In genomic region chr11:64880240-64881001, GRCh38 we compare ENCODE assay signal across 10 cellular contexts. TPM values are rescaled to one million over a fixed set of nuclear protein-coding genes. Genes with fewer than 3 reads are reported as not detected.
A peak's percentile ranks its signal among the peaks of the same experiment; 100 is the strongest.
DNase-seq lines count a peak whose midpoint lies in the region; ATAC-seq and TF ChIP-seq lines count a peak whose summit lies in the region.
"Had no signal": no experiment of that assay in that cellular context is flagged by ENCODE, and none has a peak within 500 bp of the region (broad histone marks: within the 10 kb centered on the region; RNA-seq: fewer than 3 reads in every experiment).

No MANE protein-coding gene starts in this region.

- H3K4me3 ChIP-seq in CD4-positive, alpha-beta memory T cell (ENCODE audit: low read length in 2 of 2): peak overlapping the region; percentile 45 to 73
- peak overlapping the region; percentile 38; the same call in 1 of the 2 replicates for H3K4me3 ChIP-seq in MM.1S (ENCODE audit: low read length)
- no peak overlapping the region for H3K4me3 ChIP-seq in parathyroid adenoma (ENCODE audit: low read depth, low read length)
- no peak overlapping the region for H3K4me3 ChIP-seq in smooth muscle cell
- H3K4me3 ChIP-seq: hepatocyte had no signal

- no peaks in the 10 kb centered on the region for H3K36me3 ChIP-seq in CD4-positive, alpha-beta memory T cell (ENCODE audit: insufficient read depth, low read length)
- no peaks in the 10 kb centered on the region for H3K36me3 ChIP-seq in MM.1S (replicated peaks; ENCODE audit: insufficient read depth, low read length)
- H3K36me3 ChIP-seq in parathyroid adenoma (ENCODE audit: control insufficient read depth, insufficient read depth, low read length): no peaks in the 10 kb centered on the region
- H3K36me3 ChIP-seq in smooth muscle cell (ENCODE audit: low read depth): no peaks in the 10 kb centered on the region

- H3K4me2 ChIP-seq in MM.1S (ENCODE audit: low read depth, low read length): peak overlapping the region; percentile 77
- no peak overlapping the region for H3K4me2 ChIP-seq in parathyroid adenoma (ENCODE audit: low read length)
- H3K4me2 ChIP-seq in smooth muscle cell: no peak overlapping the region

- H3K79me2 ChIP-seq in MM.1S (ENCODE audit: low read length): peaks cover 28% of the 10 kb centered on the region
- no peaks in the 10 kb centered on the region for H3K79me2 ChIP-seq in parathyroid adenoma
- H3K79me2 ChIP-seq in smooth muscle cell (ENCODE audit: low read depth): peaks cover 28% of the 10 kb centered on the region

- peak in 3 of 5 donors; percentile 45 to 60 (median 55) for DNase-seq in CD4-positive, alpha-beta memory T cell
- peak; percentile 66 for DNase-seq in MM.1S
- DNase-seq in smooth muscle cell (lab: John Stamatoyannopoulos, UW; ENCODE audit: unreplicated experiment): no peak
- DNase-seq in HuH-7 (ENCODE audit: low spot score): no peak
- DNase-seq in epidermal melanocyte (ENCODE audit: insufficient read length, low spot score): no peak

- H3K4me1 ChIP-seq in CD4-positive, alpha-beta memory T cell (ENCODE audit: insufficient read depth, low read length): peaks cover 50% of the 10 kb centered on the region
- peaks cover 30% of the 10 kb centered on the region for H3K4me1 ChIP-seq in MM.1S (ENCODE audit: low read length)
- H3K4me1 ChIP-seq in parathyroid adenoma: peaks cover 6% of the 10 kb centered on the region
- peaks cover 16% of the 10 kb centered on the region for H3K4me1 ChIP-seq in smooth muscle cell (ENCODE audit: low read depth)

- intact Hi-C loops in CD4-positive, alpha-beta memory T cell (cut with micrococcal nuclease): no loop called here

- H3F3A ChIP-seq in MM.1S (ENCODE audit: insufficient read depth, low read length) (peaks cover 16% of the 10 kb centered on the region), smooth muscle cell (ENCODE audit: low read depth) (no peaks in the 10 kb centered on the region)

- H3K27ac ChIP-seq in CD4-positive, alpha-beta memory T cell (ENCODE audit: low read depth, low read length): peak overlapping the region; percentile 92
- no peak overlapping the region for H3K27ac ChIP-seq in MM.1S (ENCODE audit: low read length)
- H3K27ac ChIP-seq in cingulate gyrus (ENCODE audit: low read depth, low read length): peak overlapping the region; percentile 39
- peak overlapping the region; percentile 36 for H3K27ac ChIP-seq in parathyroid adenoma
- no peak overlapping the region for H3K27ac ChIP-seq in smooth muscle cell (ENCODE audit: low read depth)

- H3K9me3 ChIP-seq in CD4-positive, alpha-beta memory T cell (ENCODE audit: control insufficient read depth in 1 of 2, low read length in 2 of 2): no peaks in the 10 kb centered on the region
- H3K9me3 ChIP-seq in MM.1S (replicated peaks; ENCODE audit: insufficient read depth, low read length) (no peaks in the 10 kb centered on the region), parathyroid adenoma (ENCODE audit: control insufficient read depth, low read length) (no peaks in the 10 kb centered on the region), smooth muscle cell (replicated peaks; ENCODE audit: low read depth) (no peaks in the 10 kb centered on the region)

- H3K9ac ChIP-seq in MM.1S (ENCODE audit: low read length): no peak overlapping the region
- H3K9ac ChIP-seq in parathyroid adenoma: no peak overlapping the region
- H3K9ac ChIP-seq in smooth muscle cell (ENCODE audit: low read depth): no peak overlapping the region

- H4K20me1 ChIP-seq in MM.1S (ENCODE audit: insufficient read depth, low read length) (no peaks in the 10 kb centered on the region), smooth muscle cell (ENCODE audit: low read depth) (peaks cover 25% of the 10 kb centered on the region)

- peaks cover 32 to 76% (median 40%) of the 10 kb centered on the region in 4 donors for H3K4me1 Mint-ChIP-seq in CD4-positive, alpha-beta memory T cell

- H3K27ac Mint-ChIP-seq in CD4-positive, alpha-beta memory T cell: peak overlapping the region; percentile 96 to 98 (median 97)

- H3K9me2 ChIP-seq in MM.1S (replicated peaks; ENCODE audit: insufficient read depth, low read length): no peaks in the 10 kb centered on the region

- no peak for TF ChIP-seq CTCF in MM.1S (IDR thresholded peaks at IDR 0.05; ENCODE audit: low read length)
- TF ChIP-seq CTCF in parathyroid adenoma (IDR thresholded peaks at IDR 0.05): no peak
- TF ChIP-seq CTCF in smooth muscle cell (IDR thresholded peaks at IDR 0.05; ENCODE audit: borderline replicate concordance, insufficient read depth, poor library complexity, severe bottlenecking): no peak

- no peak for ATAC-seq in HG03378 (IDR thresholded peaks at IDR 0.05; ENCODE audit: unreplicated experiment)

- CTCF ChIA-PET in CD4-positive, alpha-beta memory T cell (lab: Charles Lee; ENCODE audit: partially characterized antibody): interaction anchor here (0.6 to 29.4 kb wide), 3 partner anchors 14 to 192 kb away, joined by 3 to 1245 read pairs (median 29); partner anchors contain the start of gene CDC42BPG

- POLR2A ChIA-PET in CD4-positive, alpha-beta memory T cell (lab: Charles Lee; ENCODE audit: partially characterized antibody): interaction anchor here (0.7 to 31.5 kb wide), 9 partner anchors 8 to 255 kb away, joined by 3 to 2105 read pairs (median 4); partner anchors contain the start of genes CDC42BPG, SF1 and TM7SF2

- H3K4me3 Mint-ChIP-seq in CD4-positive, alpha-beta memory T cell: peak overlapping the region; percentile 77 to 99 (median 96)

- H2AFZ ChIP-seq in MM.1S (ENCODE audit: low read length) (no peak overlapping the region), parathyroid adenoma (no peak overlapping the region), smooth muscle cell (ENCODE audit: low read depth) (no peak overlapping the region)
- H2AFZ ChIP-seq: hepatocyte had no signal

- H3K9me3 Mint-ChIP-seq in CD4-positive, alpha-beta memory T cell: peaks cover 0 to 13% (median 0%) of the 10 kb centered on the region in 8 donors

- 86% methylated on average over 14 of the region's 14 CpGs for WGBS in smooth muscle cell (ENCODE audit: low lambda C conversion rate)

- peaks cover 15 to 29% of the 10 kb centered on the region in 2 donors for H3K36me3 Mint-ChIP-seq in CD4-positive, alpha-beta memory T cell

- H3K27me3 ChIP-seq in CD4-positive, alpha-beta memory T cell (ENCODE audit: insufficient read depth, low read length): no peaks in the 10 kb centered on the region
- peaks cover 39% of the 10 kb centered on the region for H3K27me3 ChIP-seq in MM.1S (replicated peaks; ENCODE audit: insufficient read depth, low read length)
- no peaks in the 10 kb centered on the region for H3K27me3 ChIP-seq in parathyroid adenoma (ENCODE audit: control insufficient read depth, insufficient read depth, low read length)
- no peaks in the 10 kb centered on the region for H3K27me3 ChIP-seq in smooth muscle cell (ENCODE audit: low read depth)
- H3K27me3 ChIP-seq: hepatocyte had no signal

- no peaks in the 10 kb centered on the region for H3K27me3 Mint-ChIP-seq in CD4-positive, alpha-beta memory T cell

RNA-seq across cellular contexts. Expression of gene EHD1, which starts 2.0 kb away (rescaled TPM):
- total RNA-seq in CD4-positive, alpha-beta memory T cell: 100 to 1,000 TPM; 268 to 279 TPM
- polyA plus RNA-seq in CD4-positive, alpha-beta memory T cell: 100 to 1,000 TPM; 125 to 200 TPM
- total RNA-seq in smooth muscle cell: 30.9 and 59.8 TPM in 2 replicates
- 42.8 and 46.7 TPM in 2 replicates for polyA plus RNA-seq in smooth muscle cell

RNA-seq across cellular contexts. Expression of gene CDC42BPG, which starts 36.0 kb away (rescaled TPM):
- 1 to 10 TPM; 6.2 to 9.0 TPM for total RNA-seq in CD4-positive, alpha-beta memory T cell
- polyA plus RNA-seq in CD4-positive, alpha-beta memory T cell: under 1 TPM in 1 of 2 donors, not detected in 1; 0.62 TPM
- 3.0 and 4.7 TPM in 2 replicates for total RNA-seq in smooth muscle cell
- 1.7 and 5.9 TPM in 2 replicates for polyA plus RNA-seq in smooth muscle cell

RNA-seq across cellular contexts. Expression of gene ATG2A, which starts 36.6 kb away (rescaled TPM):
- total RNA-seq in CD4-positive, alpha-beta memory T cell: 10 to 100 TPM; 45.7 to 47.3 TPM
- 1 to 10 TPM; 4.1 to 6.3 TPM for polyA plus RNA-seq in CD4-positive, alpha-beta memory T cell
- total RNA-seq in smooth muscle cell: 4.8 and 4.9 TPM in 2 replicates
- 6.2 and 8.6 TPM in 2 replicates for polyA plus RNA-seq in smooth muscle cell

RNA-seq across cellular contexts. Expression of gene PPP2R5B, which starts 44.1 kb away (rescaled TPM):
- 10 to 100 TPM; 14.0 to 15.8 TPM for total RNA-seq in CD4-positive, alpha-beta memory T cell
- polyA plus RNA-seq in CD4-positive, alpha-beta memory T cell: 1 to 10 TPM; 5.6 to 8.8 TPM
- 14.9 and 20.7 TPM in 2 replicates for total RNA-seq in smooth muscle cell
- polyA plus RNA-seq in smooth muscle cell: 32.7 and 36.6 TPM in 2 replicates

RNA-seq across cellular contexts. Expression of gene GPHA2, which starts 55.3 kb away (rescaled TPM):
- total RNA-seq in CD4-positive, alpha-beta memory T cell: under 1 TPM in 1 of 2 experiments, not detected in 1; 0.47 TPM
- not detected for polyA plus RNA-seq in CD4-positive, alpha-beta memory T cell
- not detected in 2 replicates for total RNA-seq in smooth muscle cell
- 0.40 TPM in 1 of 2 replicates, not detected in the other for polyA plus RNA-seq in smooth muscle cell
- total RNA-seq: hepatocyte, HT-29 had no signal
- polyA plus RNA-seq: hepatocyte had no signal

Comparison
In these comparisons a context has a peak if more than half of its experiments do, and no peak if none do; other contexts are left out.
1. DNase-seq: peak in CD4-positive, alpha-beta memory T cell (3 of 5) and MM.1S (single experiment); none in smooth muscle cell (single experiment), HuH-7 (single experiment) and epidermal melanocyte (single experiment).
2. H3K27ac ChIP-seq: peak in CD4-positive, alpha-beta memory T cell (single experiment), cingulate gyrus (single experiment) and parathyroid adenoma (single experiment); none in MM.1S (single experiment) and smooth muscle cell (single experiment).
3. H3K4me3 ChIP-seq: peak in CD4-positive, alpha-beta memory T cell (2 of 2) and MM.1S (single experiment); none in parathyroid adenoma (single experiment) and smooth muscle cell (single experiment).